9 cellular contexts compared by ENCODE assay signal in the genomic region with DNA sequence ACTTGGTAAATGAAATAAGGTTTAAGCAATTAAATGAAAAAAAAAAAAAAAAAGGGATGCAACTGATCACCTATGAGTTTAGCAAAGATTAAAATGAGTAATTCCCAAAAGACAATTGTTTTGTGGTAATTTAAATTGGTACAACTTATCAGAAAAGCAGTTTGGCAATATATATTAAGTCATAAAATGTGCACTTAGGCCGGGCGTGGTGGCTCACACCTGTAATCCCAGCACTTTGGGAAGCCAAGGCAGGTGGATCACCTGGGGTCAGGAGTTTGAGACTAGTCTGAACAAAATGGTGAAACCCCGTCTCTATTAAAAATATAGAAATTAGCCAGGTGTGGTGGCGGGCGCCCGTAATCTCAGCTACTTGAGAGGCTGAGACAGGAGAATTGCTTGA.
"Had no signal": no experiment of that assay in that cellular context is flagged by ENCODE, and none has a peak within 500 bp of the region (broad histone marks: within the 10 kb centered on the region; RNA-seq: fewer than 3 reads in every experiment).

No MANE protein-coding gene starts in this region.

- DNase-seq: GM23248, GOT3, H7, HFFc6, IMR-90 had no signal

- H3K9me3 ChIP-seq: HAP-1 had no signal

- ATAC-seq: HCT116, K562 had no signal

- H3K36me3 ChIP-seq: HAP-1 had no signal

- H3K4me1 ChIP-seq: HAP-1 had no signal

- FAIRE-seq: HTR-8/SVneo, K562 had no signal

- H3K27ac ChIP-seq: GM23248 had no signal

- H3K4me3 ChIP-seq: GM23248, HAP-1, K562 had no signal
